Comparison of ENCODE assay signal across 1 cellular context in the genomic region with DNA sequence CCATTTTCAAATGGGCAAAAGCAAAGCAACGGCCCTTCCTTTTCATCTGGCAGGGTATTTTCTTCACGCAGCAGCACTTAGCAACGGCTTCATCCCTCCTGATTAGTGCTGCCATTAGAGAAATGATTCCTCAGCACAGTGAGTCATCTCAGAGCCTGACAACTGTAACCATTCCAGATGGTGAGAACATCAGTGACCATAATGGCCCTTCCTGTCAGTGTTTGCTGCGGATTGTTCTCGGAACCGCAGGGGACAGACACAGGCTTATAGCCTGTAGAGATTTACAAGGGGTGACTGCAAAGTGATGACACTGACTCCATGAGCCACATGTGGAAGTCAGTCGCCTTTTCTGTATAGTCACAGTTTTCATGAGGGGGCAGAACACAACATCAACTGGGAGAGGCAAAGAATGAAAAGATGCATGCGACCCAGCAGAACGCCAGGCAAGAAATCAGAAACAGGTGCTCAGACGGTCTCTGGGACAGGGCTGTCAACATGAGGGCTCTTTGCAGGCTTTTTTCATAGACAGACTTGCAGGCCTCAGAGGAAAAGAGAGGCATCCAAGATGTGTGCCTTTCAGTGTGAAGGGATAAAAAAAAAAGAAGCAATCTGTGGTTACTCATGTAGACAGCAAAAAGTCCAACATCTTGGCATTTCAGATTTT.
TF ChIP-seq lines count a peak whose summit lies in the region.

No MANE protein-coding gene starts in this region.

TF ChIP-seq in SK-N-SH, 30 proteins besides CTCF, POLR2A, EP300 and RAD21:
- TF ChIP-seq FOSL2 (IDR thresholded peaks at IDR 0.05; ENCODE audit: borderline replicate concordance, low read depth) (peak; percentile 53; the same call in 1 of the 2 replicates), TCF12 (IDR thresholded peaks at IDR 0.05) (peak; percentile 26), TEAD4 (IDR thresholded peaks at IDR 0.05; ENCODE audit: borderline replicate concordance, insufficient read depth) (no peak), MXI1 (IDR thresholded peaks at IDR 0.05; ENCODE audit: low read depth, low read length) (peak; percentile 22; the same call in 1 of the 2 replicates)
- TF ChIP-seq, protein P1, sequence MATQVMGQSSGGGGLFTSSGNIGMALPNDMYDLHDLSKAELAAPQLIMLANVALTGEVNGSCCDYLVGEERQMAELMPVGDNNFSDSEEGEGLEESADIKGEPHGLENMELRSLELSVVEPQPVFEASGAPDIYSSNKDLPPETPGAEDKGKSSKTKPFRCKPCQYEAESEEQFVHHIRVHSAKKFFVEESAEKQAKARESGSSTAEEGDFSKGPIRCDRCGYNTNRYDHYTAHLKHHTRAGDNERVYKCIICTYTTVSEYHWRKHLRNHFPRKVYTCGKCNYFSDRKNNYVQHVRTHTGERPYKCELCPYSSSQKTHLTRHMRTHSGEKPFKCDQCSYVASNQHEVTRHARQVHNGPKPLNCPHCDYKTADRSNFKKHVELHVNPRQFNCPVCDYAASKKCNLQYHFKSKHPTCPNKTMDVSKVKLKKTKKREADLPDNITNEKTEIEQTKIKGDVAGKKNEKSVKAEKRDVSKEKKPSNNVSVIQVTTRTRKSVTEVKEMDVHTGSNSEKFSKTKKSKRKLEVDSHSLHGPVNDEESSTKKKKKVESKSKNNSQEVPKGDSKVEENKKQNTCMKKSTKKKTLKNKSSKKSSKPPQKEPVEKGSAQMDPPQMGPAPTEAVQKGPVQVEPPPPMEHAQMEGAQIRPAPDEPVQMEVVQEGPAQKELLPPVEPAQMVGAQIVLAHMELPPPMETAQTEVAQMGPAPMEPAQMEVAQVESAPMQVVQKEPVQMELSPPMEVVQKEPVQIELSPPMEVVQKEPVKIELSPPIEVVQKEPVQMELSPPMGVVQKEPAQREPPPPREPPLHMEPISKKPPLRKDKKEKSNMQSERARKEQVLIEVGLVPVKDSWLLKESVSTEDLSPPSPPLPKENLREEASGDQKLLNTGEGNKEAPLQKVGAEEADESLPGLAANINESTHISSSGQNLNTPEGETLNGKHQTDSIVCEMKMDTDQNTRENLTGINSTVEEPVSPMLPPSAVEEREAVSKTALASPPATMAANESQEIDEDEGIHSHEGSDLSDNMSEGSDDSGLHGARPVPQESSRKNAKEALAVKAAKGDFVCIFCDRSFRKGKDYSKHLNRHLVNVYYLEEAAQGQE (IDR thresholded peaks at IDR 0.05; ENCODE audit: low read depth, low read length), result no peak
- TF ChIP-seq, protein P2, sequence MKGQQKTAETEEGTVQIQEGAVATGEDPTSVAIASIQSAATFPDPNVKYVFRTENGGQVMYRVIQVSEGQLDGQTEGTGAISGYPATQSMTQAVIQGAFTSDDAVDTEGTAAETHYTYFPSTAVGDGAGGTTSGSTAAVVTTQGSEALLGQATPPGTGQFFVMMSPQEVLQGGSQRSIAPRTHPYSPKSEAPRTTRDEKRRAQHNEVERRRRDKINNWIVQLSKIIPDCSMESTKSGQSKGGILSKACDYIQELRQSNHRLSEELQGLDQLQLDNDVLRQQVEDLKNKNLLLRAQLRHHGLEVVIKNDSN (IDR thresholded peaks at IDR 0.05; ENCODE audit: borderline replicate concordance, low read depth), result no peak
